ENCODE assay signal across 23 cellular contexts in the genomic region with DNA sequence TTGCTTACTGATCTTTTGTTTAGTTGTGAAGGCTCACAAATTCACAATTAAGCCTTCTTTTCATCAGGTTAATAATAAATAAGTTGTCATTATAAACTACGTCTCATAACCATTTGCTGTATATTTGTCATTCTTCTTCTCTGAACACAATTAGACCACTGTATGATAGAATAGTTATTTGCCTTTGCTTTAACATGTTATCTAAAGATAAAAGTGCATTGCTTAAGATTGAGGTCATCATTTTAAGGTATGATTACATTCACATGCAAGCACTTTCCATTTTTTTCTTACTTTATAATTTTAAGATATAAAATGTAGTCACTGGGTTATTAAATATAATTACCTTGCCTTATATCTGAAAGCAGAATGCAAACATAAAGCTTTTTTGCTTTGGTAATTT.
DNase-seq lines count a peak whose midpoint lies in the region; ATAC-seq, FAIRE-seq and TF ChIP-seq lines count a peak whose summit lies in the region.
"Had no signal": no experiment of that assay in that cellular context is flagged by ENCODE, and none has a peak within 500 bp of the region (broad histone marks: within the 10 kb centered on the region; RNA-seq: fewer than 3 reads in every experiment).

No MANE protein-coding gene starts in this region.

- no peak for ATAC-seq in IMR-90 (ENCODE audit: low read depth)
- ATAC-seq in GM19455 (IDR thresholded peaks at IDR 0.05; ENCODE audit: unreplicated experiment) = no peak
- ATAC-seq in upper lobe of left lung (ENCODE audit: low FRiP score in 2 of 2) = no peak
- ATAC-seq: Right ventricle myocardium inferior had no signal

- H3K27me3 Mint-ChIP-seq in Caco-2 (ENCODE audit: insufficient read depth, unreplicated experiment) = no peaks in the 10 kb centered on the region
- H3K27me3 Mint-ChIP-seq: CD4-positive, CD25-positive, alpha-beta regulatory T cell had no signal

- H3K9me3 Mint-ChIP-seq in Caco-2 (ENCODE audit: unreplicated experiment) = no peaks in the 10 kb centered on the region
- H3K9me3 Mint-ChIP-seq: CD4-positive, CD25-positive, alpha-beta regulatory T cell had no signal

- H3K4me3 Mint-ChIP-seq in Caco-2 (ENCODE audit: unreplicated experiment) = no peak overlapping the region
- H3K4me3 Mint-ChIP-seq: CD4-positive, CD25-positive, alpha-beta regulatory T cell had no signal

- in situ Hi-C loops in IMR-90 (cut with MboI; ENCODE audit: low sequenced_read_pairs) = loop anchor here (10.0 kb wide), 1 partner anchor 716 kb away; no protein-coding TSS in a partner anchor

- H2BK5ac ChIP-seq in IMR-90 (ENCODE audit: low read depth, low read length, poor library complexity, severe bottlenecking) (no peak overlapping the region), H1 (ENCODE audit: low read depth, low read length) (no peak overlapping the region)

- H3K56ac ChIP-seq in IMR-90 (ENCODE audit: extremely low read depth, insufficient read depth, low read length) = no peak overlapping the region
- H3K56ac ChIP-seq in H1 (replicated peaks; ENCODE audit: insufficient read length, low read depth, low read length) = no peak overlapping the region

- no peak for TF ChIP-seq CTCF in Caco-2 (IDR thresholded peaks at IDR 0.05; ENCODE audit: insufficient read depth in 1 of 2, low read depth in 1 of 2, low read length in 1 of 2, severe bottlenecking in 1 of 2, unreplicated experiment in 1 of 2)
- TF ChIP-seq CTCF in IMR-90 (conservative IDR thresholded peaks at IDR 0.05; ENCODE audit: low read depth, low read length) = no peak
- no peak for TF ChIP-seq CTCF in H1 (IDR thresholded peaks at IDR 0.05; ENCODE audit: control extremely low read depth in 1 of 3, insufficient read depth in 1 of 3, low read depth in 1 of 3, low read length in 3 of 3)
- no peak for TF ChIP-seq CTCF in keratinocyte (optimal IDR thresholded peaks at IDR 0.05 in 1 of 3, IDR thresholded peaks at IDR 0.05 in 1 of 3, conservative IDR thresholded peaks at IDR 0.05 in 1 of 3; ENCODE audit: extremely low read depth in 1 of 3, insufficient read depth in 2 of 3, low read length in 3 of 3)
- TF ChIP-seq CTCF in upper lobe of left lung (IDR thresholded peaks at IDR 0.05) = no peak

- no peak overlapping the region for H2AK9ac ChIP-seq in IMR-90 (replicated peaks; ENCODE audit: low read depth, low read length, poor library complexity)

- dilution Hi-C loops in IMR-90 (cut with HindIII; ENCODE audit: low sequenced_read_pairs, unreplicated experiment) = no loop called here
- dilution Hi-C loops in keratinocyte (cut with MboI; ENCODE audit: extremely low pct_ligation_motif_present, low sequenced_read_pairs) = no loop called here

- CTCF ChIA-PET in Caco-2 (lab: Charles Lee) = no interaction called here
- CTCF ChIA-PET in IMR-90 (lab: Yijun Ruan, JAX) = interaction anchor here (0.8 kb wide), 1 partner anchor 11 kb away, joined by 3 read pairs; no protein-coding TSS in a partner anchor
- CTCF ChIA-PET in H1 (lab: Charles Lee; ENCODE audit: partially characterized antibody) = interaction anchor here (1.0 to 2.1 kb wide), 5 partner anchors 8 to 50 kb away, joined by 3 to 6 read pairs (median 3); no protein-coding TSS in a partner anchor

- peaks cover 3% of the 10 kb centered on the region; the same call in 1 of the 2 replicates for H3K9me1 ChIP-seq in IMR-90 (ENCODE audit: insufficient read depth, low read length)
- H3K9me1 ChIP-seq in keratinocyte (ENCODE audit: control insufficient read depth, extremely low read depth, insufficient read depth, low read length) = no peaks in the 10 kb centered on the region

- no peak overlapping the region for H3K14ac ChIP-seq in IMR-90 (replicated peaks; ENCODE audit: low read depth, low read length)
- H3K14ac ChIP-seq in H1 (ENCODE audit: insufficient read length) = no peak overlapping the region

- no peak overlapping the region for H3K4ac ChIP-seq in IMR-90 (ENCODE audit: low read depth, low read length)
- H3K4ac ChIP-seq in H1 (replicated peaks; ENCODE audit: insufficient read length, low read depth, low read length) = no peak overlapping the region

- TF ChIP-seq POLR2A in IMR-90 (IDR thresholded peaks at IDR 0.05; ENCODE audit: low read depth, low read length) (no peak), H1 (IDR thresholded peaks at IDR 0.05; ENCODE audit: control extremely low read depth in 1 of 2, low read depth in 2 of 2, low read length in 2 of 2) (no peak), upper lobe of left lung (IDR thresholded peaks at IDR 0.05) (no peak)

- H3K4me3 ChIP-seq in Caco-2 (ENCODE audit: low read depth, low read length) (no peak overlapping the region), IMR-90 (ENCODE audit: insufficient read depth, low read depth, low read length) (no peak overlapping the region), H1 (ENCODE audit: extremely low read depth in 1 of 4, insufficient read depth in 2 of 4, low read depth in 3 of 4, low read length in 4 of 4) (peak overlapping the region in 1 of 4 experiments; percentile 27; a peak in 1 of 8 replicates), keratinocyte (ENCODE audit: control insufficient read depth in 2 of 3, extremely low read depth in 1 of 3, insufficient read depth in 2 of 3, low read depth in 1 of 3, low read length in 3 of 3) (no peak overlapping the region), upper lobe of left lung (no peak overlapping the region)
- H3K4me3 ChIP-seq: HAP-1, MG63, SJSA1 had no signal

- H2BK12ac ChIP-seq in H1 (ENCODE audit: low read depth, low read length) = no peak overlapping the region

- no peaks in the 10 kb centered on the region; the same call in 1 of the 2 replicates for H3K23me2 ChIP-seq in H1 (ENCODE audit: low read depth, low read length)

- WGBS in IMR-90 (ENCODE audit: extremely low coverage in 2 of 2, insufficient read length in 1 of 2), 2 experiments = no CpG with 5 or more reads among the region's 1 CpG
- 66% methylated on average over 1 of the region's 1 CpG; no CpG with 5 or more reads in 1 of the 2 experiments for WGBS in H1 (ENCODE audit: extremely low coverage in 1 of 2, insufficient coverage in 1 of 2, insufficient read length in 1 of 2, insufficient replicate concordance in 2 of 2, low coverage in 1 of 2, low lambda C conversion rate in 2 of 2, missing lambda C conversion rate in 1 of 2), 2 experiments
- WGBS in upper lobe of left lung, 2 donors = 43 to 48% methylated on average over 1 of the region's 1 CpG

- no peaks in the 10 kb centered on the region for H3K9me3 ChIP-seq in Caco-2
- no peaks in the 10 kb centered on the region for H3K9me3 ChIP-seq in IMR-90 (ENCODE audit: control insufficient read depth, insufficient read depth, low read length)
- H3K9me3 ChIP-seq in H1 (ENCODE audit: insufficient read depth in 2 of 2, low read depth in 1 of 2, low read length in 1 of 2) = no peaks in the 10 kb centered on the region
- no peaks in the 10 kb centered on the region for H3K9me3 ChIP-seq in keratinocyte (ENCODE audit: control insufficient read depth, low read depth, low read length)
- no peaks in the 10 kb centered on the region for H3K9me3 ChIP-seq in upper lobe of left lung
- H3K9me3 ChIP-seq: HAP-1, MG63, SJSA1 had no signal

- H2AK5ac ChIP-seq in IMR-90 (ENCODE audit: low read depth, low read length) (no peak overlapping the region), H1 (ENCODE audit: low read depth, low read length) (no peak overlapping the region)

- TF ChIP-seq EP300 in H1 (IDR thresholded peaks at IDR 0.05; ENCODE audit: borderline replicate concordance in 1 of 2, low read depth in 2 of 2, low read length in 2 of 2) = no peak
- TF ChIP-seq EP300 in upper lobe of left lung (IDR thresholded peaks at IDR 0.05) = no peak

- H3K4me1 Mint-ChIP-seq in Caco-2 (ENCODE audit: low read depth, unreplicated experiment) = peaks cover 41% of the 10 kb centered on the region
- H3K4me1 Mint-ChIP-seq: CD4-positive, CD25-positive, alpha-beta regulatory T cell had no signal

- H4K20me1 ChIP-seq in IMR-90 (ENCODE audit: insufficient read depth, low read length) (no peaks in the 10 kb centered on the region), H1 (replicated peaks in 1 of 2; ENCODE audit: control insufficient read depth in 1 of 2, insufficient read depth in 2 of 2, low read length in 2 of 2) (no peaks in the 10 kb centered on the region), keratinocyte (ENCODE audit: control insufficient read depth, extremely low read depth, insufficient read depth, low read length) (no peaks in the 10 kb centered on the region)

- FAIRE-seq in H1 (lab: Jason Lieb, UNC) (no peak), keratinocyte (lab: Jason Lieb, UNC) (no peak)
- FAIRE-seq: A204.1, HTR-8/SVneo had no signal

- H2BK15ac ChIP-seq in IMR-90 (ENCODE audit: low read depth, low read length) = no peak overlapping the region
- no peak overlapping the region for H2BK15ac ChIP-seq in H1 (ENCODE audit: low read length)

- H3K18ac ChIP-seq in IMR-90 (ENCODE audit: low read depth, low read length) = no peak overlapping the region
- H3K18ac ChIP-seq in H1 (ENCODE audit: extremely low read depth, low read length) = no peak overlapping the region

- DNase-seq in Caco-2 = no peak
- peak; percentile 13 for DNase-seq in IMR-90
- no peak for DNase-seq in H1 (ENCODE audit: low read depth in 1 of 2, low spot score in 2 of 2)
- no peak for DNase-seq in keratinocyte (ENCODE audit: low read depth, low spot score)
- no peak for DNase-seq in amniotic stem cell (lab: John Stamatoyannopoulos, UW)
- DNase-seq in upper lobe of left lung = no peak
- no peak for DNase-seq in activated CD4-positive, CD25-positive, alpha-beta regulatory T cell (lab: John Stamatoyannopoulos, UW)
- DNase-seq: CD4-positive, CD25-positive, alpha-beta regulatory T cell; DMS79 treated with DMSO at 0.1 percent for 48 hours; Kasumi-1; MG63; NCI-H1694 treated with DMSO at 0.1 percent for 48 hours; NCI-H2081 treated with DMSO at 0.1 percent for 48 hours; NCI-H2171 treated with DMSO at 0.1 percent for 48 hours; NCI-H446; NCI-H526; OCI-M1 had no signal

- H2BK20ac ChIP-seq in IMR-90 (ENCODE audit: low read depth, low read length) = no peak overlapping the region
- H2BK20ac ChIP-seq in H1 (ENCODE audit: low read length) = no peak overlapping the region

- no peak overlapping the region for H3K27ac ChIP-seq in IMR-90 (ENCODE audit: insufficient read depth, low read length)
- no peak overlapping the region for H3K27ac ChIP-seq in H1 (ENCODE audit: low read depth, low read length)
- H3K27ac ChIP-seq in keratinocyte (ENCODE audit: control insufficient read depth, insufficient read depth, low read length) = no peak overlapping the region
- H3K27ac ChIP-seq in upper lobe of left lung = no peak overlapping the region
- H3K27ac ChIP-seq: SJSA1 had no signal

- no peak overlapping the region for H2AFZ ChIP-seq in IMR-90 (replicated peaks; ENCODE audit: low read length, poor library complexity)
- no peak overlapping the region for H2AFZ ChIP-seq in H1 (ENCODE audit: low read length)
- peak overlapping the region; percentile 70 for H2AFZ ChIP-seq in keratinocyte (ENCODE audit: control insufficient read depth, low read length)

- H3K36me3 Mint-ChIP-seq in Caco-2 (ENCODE audit: insufficient read depth, unreplicated experiment) = no peaks in the 10 kb centered on the region
- H3K36me3 Mint-ChIP-seq: CD4-positive, CD25-positive, alpha-beta regulatory T cell had no signal

- no peak for TF ChIP-seq RAD21 in IMR-90 (IDR thresholded peaks at IDR 0.05; ENCODE audit: low read length)
- no peak for TF ChIP-seq RAD21 in H1 (IDR thresholded peaks at IDR 0.05 in 1 of 2, conservative IDR thresholded peaks at IDR 0.05 in 1 of 2; ENCODE audit: low read depth in 2 of 2, low read length in 2 of 2)

- no peaks in the 10 kb centered on the region for H3K36me3 ChIP-seq in Caco-2 (ENCODE audit: control insufficient read depth, insufficient read depth, low read length)
- H3K36me3 ChIP-seq in IMR-90 (ENCODE audit: control insufficient read depth, insufficient read depth, low read length) = no peaks in the 10 kb centered on the region
- H3K36me3 ChIP-seq in H1 (ENCODE audit: control insufficient read depth in 2 of 4, insufficient read depth in 4 of 4, low read length in 3 of 4) = no peaks in the 10 kb centered on the region
- no peaks in the 10 kb centered on the region for H3K36me3 ChIP-seq in keratinocyte (ENCODE audit: control insufficient read depth in 2 of 2, extremely low read depth in 1 of 2, insufficient read depth in 2 of 2, low read length in 2 of 2)
- no peaks in the 10 kb centered on the region for H3K36me3 ChIP-seq in upper lobe of left lung
- H3K36me3 ChIP-seq: HAP-1, MG63, SJSA1 had no signal

- no TSS peak for BruUV-seq in Caco-2 (replicated peaks; lab: Mats Ljungman, UMichigan)
- no TSS peak for BruUV-seq in IMR-90 (replicated peaks; lab: Mats Ljungman, UMichigan)

- H2BK120ac ChIP-seq in IMR-90 (ENCODE audit: low read depth, low read length) (no peak overlapping the region), H1 (replicated peaks; ENCODE audit: low read depth, low read length) (no peak overlapping the region)

- intact Hi-C loops in Caco-2 (cut with micrococcal nuclease; ENCODE audit: unreplicated experiment) = no loop called here
- intact Hi-C loops in IMR-90 (cut with micrococcal nuclease) = loop anchor here (10.0 kb wide), 1 partner anchor 446 kb away; no protein-coding TSS in a partner anchor

- H4K5ac ChIP-seq in IMR-90 (ENCODE audit: low read depth, low read length) (no peak overlapping the region), H1 (ENCODE audit: insufficient read length, low read depth, low read length) (no peak overlapping the region)

- H4K91ac ChIP-seq in IMR-90 (ENCODE audit: insufficient read depth, low read depth, low read length) (no peak overlapping the region), H1 (replicated peaks; ENCODE audit: insufficient read length, low read length) (no peak overlapping the region)

- no peak overlapping the region for H3K9ac ChIP-seq in IMR-90 (ENCODE audit: low read depth, low read length)
- H3K9ac ChIP-seq in H1 (replicated peaks in 1 of 4; ENCODE audit: extremely low read depth in 1 of 4, low read depth in 3 of 4, low read length in 3 of 4) = no peak overlapping the region
- no peak overlapping the region for H3K9ac ChIP-seq in keratinocyte (ENCODE audit: control insufficient read depth, extremely low read depth, insufficient read depth, low read length)

- no peak overlapping the region for H4K8ac ChIP-seq in IMR-90 (ENCODE audit: low read depth in 2 of 2, low read length in 2 of 2)
- no peak overlapping the region for H4K8ac ChIP-seq in H1 (ENCODE audit: extremely low read depth, insufficient read depth, low read length)

- peak overlapping the region; percentile 42 for H3K27ac Mint-ChIP-seq in Caco-2 (ENCODE audit: unreplicated experiment)
- H3K27ac Mint-ChIP-seq: CD4-positive, CD25-positive, alpha-beta regulatory T cell had no signal

- H3K4me1 ChIP-seq in Caco-2 (peaks cover 41% of the 10 kb centered on the region), IMR-90 (ENCODE audit: control insufficient read depth, insufficient read depth, low read length) (no peaks in the 10 kb centered on the region), H1 (replicated peaks in 1 of 4; ENCODE audit: control insufficient read depth in 3 of 4, insufficient read depth in 4 of 4, low read length in 3 of 4) (peaks cover 0 to 7% (median 4%) of the 10 kb centered on the region in 4 experiments; a peak in 6 of 7 replicates), keratinocyte (ENCODE audit: control insufficient read depth, extremely low read depth, insufficient read depth, low read length) (peaks cover 12% of the 10 kb centered on the region), upper lobe of left lung (peaks cover 0 to 12% (median 2%) of the 10 kb centered on the region in 4 donors)
- H3K4me1 ChIP-seq: HAP-1, SJSA1 had no signal

- H3K79me2 ChIP-seq in H1 (ENCODE audit: control insufficient read depth in 1 of 2, insufficient read depth in 2 of 2, low read length in 2 of 2) (no peaks in the 10 kb centered on the region), keratinocyte (ENCODE audit: control insufficient read depth, insufficient read depth, low read length) (no peaks in the 10 kb centered on the region)

- POLR2A ChIA-PET in Caco-2 (lab: Charles Lee) = interaction anchor here (0.8 kb wide), 1 partner anchor 12 kb away, joined by 3 read pairs; no protein-coding TSS in a partner anchor
- POLR2A ChIA-PET in IMR-90 (lab: Charles Lee; ENCODE audit: unreplicated experiment) = no interaction called here
- POLR2A ChIA-PET in H1 (lab: Charles Lee; ENCODE audit: partially characterized antibody) = no interaction called here

- no peak overlapping the region for H3K23ac ChIP-seq in IMR-90 (ENCODE audit: low read depth, low read length)
- H3K23ac ChIP-seq in H1 (ENCODE audit: insufficient read length) = no peak overlapping the region

- H3K4me2 ChIP-seq in IMR-90 (ENCODE audit: low read depth, low read length) (no peak overlapping the region), H1 (ENCODE audit: insufficient read depth in 1 of 2, low read depth in 2 of 2, low read length in 2 of 2) (peak overlapping the region; percentile 7 to 13; a peak in 1 of 4 replicates), keratinocyte (ENCODE audit: control insufficient read depth, extremely low read depth, insufficient read depth, low read depth, low read length) (no peak overlapping the region)

- H3K79me1 ChIP-seq in IMR-90 (ENCODE audit: low read depth in 1 of 2, low read length in 2 of 2) = no peaks in the 10 kb centered on the region
- H3K79me1 ChIP-seq in H1 (ENCODE audit: low read depth, low read length) = no peaks in the 10 kb centered on the region

- H3K27me3 ChIP-seq in Caco-2 (replicated peaks; ENCODE audit: control insufficient read depth, insufficient read depth, low read length) (no peaks in the 10 kb centered on the region), IMR-90 (ENCODE audit: control insufficient read depth, insufficient read depth, low read length) (no peaks in the 10 kb centered on the region), H1 (replicated peaks in 1 of 4; ENCODE audit: control insufficient read depth in 3 of 4, extremely low read depth in 1 of 4, insufficient read depth in 3 of 4, low read length in 3 of 4) (no peaks in the 10 kb centered on the region), keratinocyte (ENCODE audit: control insufficient read depth, extremely low read depth, insufficient read depth, low read length) (no peaks in the 10 kb centered on the region), upper lobe of left lung (no peaks in the 10 kb centered on the region)
- H3K27me3 ChIP-seq: MG63, SJSA1 had no signal

Comparison
In these comparisons a context has a peak if more than half of its experiments do, and no peak if none do; other contexts are left out.
1. H3K4me2 ChIP-seq: peak in H1 (2 of 2); none in IMR-90 (single experiment) and keratinocyte (single experiment).